ENCODE assay signal across 8 cellular contexts in the genomic region with DNA sequence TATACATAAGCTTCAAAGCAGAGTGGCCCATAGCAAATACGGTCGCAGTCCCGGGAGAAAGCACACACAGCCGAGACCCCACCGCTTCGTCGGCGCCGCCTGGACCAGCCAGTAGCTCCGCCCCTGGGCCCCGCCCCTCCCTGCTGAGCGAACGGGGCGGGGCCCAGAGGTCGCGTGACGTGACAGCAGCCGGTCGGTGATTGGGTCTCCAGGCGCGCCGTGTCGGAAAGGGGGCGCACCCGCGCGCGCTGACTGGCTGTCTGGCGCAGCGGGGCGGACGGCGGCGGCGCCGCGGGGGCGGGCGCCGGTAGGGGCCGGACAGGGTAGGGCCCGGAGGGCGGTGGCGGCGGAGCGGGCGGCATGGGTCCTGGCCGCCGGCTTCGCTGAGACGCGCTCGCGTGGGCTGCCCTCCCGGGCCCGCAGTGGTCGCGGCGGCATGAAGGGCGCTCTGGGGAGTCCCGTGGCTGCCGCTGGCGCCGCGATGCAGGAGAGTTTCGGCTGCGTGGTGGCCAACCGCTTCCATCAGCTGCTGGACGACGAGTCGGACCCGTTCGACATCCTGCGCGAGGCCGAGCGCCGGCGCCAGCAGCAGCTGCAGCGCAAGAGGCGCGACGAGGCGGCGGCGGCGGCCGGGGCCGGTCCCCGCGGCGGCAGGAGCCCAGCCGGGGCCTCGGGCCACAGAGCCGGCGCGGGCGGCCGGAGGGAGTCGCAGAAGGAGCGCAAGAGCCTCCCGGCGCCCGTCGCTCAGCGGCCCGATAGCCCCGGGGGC. TPM values are rescaled to one million over a fixed set of nuclear protein-coding genes. Genes with fewer than 3 reads are reported as not detected.
A peak's percentile ranks its signal among the peaks of the same experiment; 100 is the strongest.
DNase-seq lines count a peak whose midpoint lies in the region; ATAC-seq and TF ChIP-seq lines count a peak whose summit lies in the region.

A gene with protein sequence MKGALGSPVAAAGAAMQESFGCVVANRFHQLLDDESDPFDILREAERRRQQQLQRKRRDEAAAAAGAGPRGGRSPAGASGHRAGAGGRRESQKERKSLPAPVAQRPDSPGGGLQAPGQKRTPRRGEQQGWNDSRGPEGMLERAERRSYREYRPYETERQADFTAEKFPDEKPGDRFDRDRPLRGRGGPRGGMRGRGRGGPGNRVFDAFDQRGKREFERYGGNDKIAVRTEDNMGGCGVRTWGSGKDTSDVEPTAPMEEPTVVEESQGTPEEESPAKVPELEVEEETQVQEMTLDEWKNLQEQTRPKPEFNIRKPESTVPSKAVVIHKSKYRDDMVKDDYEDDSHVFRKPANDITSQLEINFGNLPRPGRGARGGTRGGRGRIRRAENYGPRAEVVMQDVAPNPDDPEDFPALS (plus strand): TSS at position 326 of the 769 bp plus-strand sequence. CDS start 111 bp downstream, at position 437.

- ATAC-seq in HG02588 (IDR thresholded peaks at IDR 0.05; ENCODE audit: unreplicated experiment): peak; percentile 97
- peak; percentile 95 for ATAC-seq in thoracic aorta (ENCODE audit: insufficient number of reproducible peaks, low FRiP score, low read depth)

- peak within 1 kb of the TSS; percentile 73; the same call in 1 of the 2 replicates for H3K27ac ChIP-seq in SK-N-MC
- peak within 1 kb of the TSS; percentile 91 to 95 for H3K27ac ChIP-seq in thoracic aorta

- H3K27ac Mint-ChIP-seq in activated naive CD4-positive, alpha-beta T cell treated with anti-CD3 and anti-CD28 coated beads, Interleukin-2, amount 50 U/mL, for 24 hours: peak within 1 kb of the TSS; percentile 82
- H3K27ac Mint-ChIP-seq in osteocyte (ENCODE audit: unreplicated experiment): peak within 1 kb of the TSS; percentile 85

- H3K4me3 ChIP-seq in GM06990 (replicated peaks; ENCODE audit: low read depth, low read length) (peak within 1 kb of the TSS; percentile 76), SK-N-MC (peak within 1 kb of the TSS; percentile 87), thoracic aorta (peak within 1 kb of the TSS; percentile 91)

- peaks cover 28% of the 10 kb centered on the region for H3K4me1 Mint-ChIP-seq in activated naive CD4-positive, alpha-beta T cell treated with anti-CD3 and anti-CD28 coated beads, Interleukin-2, amount 50 U/mL, for 24 hours
- H3K4me1 Mint-ChIP-seq in osteocyte (ENCODE audit: unreplicated experiment): peaks cover 28% of the 10 kb centered on the region

- DNase-seq in GM06990 (ENCODE audit: extremely low read depth, insufficient read length): peak; percentile 96
- DNase-seq in NCI-H1048 (lab: John Stamatoyannopoulos, UW): peak; percentile 88
- DNase-seq in SK-N-MC (ENCODE audit: low read depth, low spot score): no peak
- DNase-seq in glomerular visceral epithelial cell (ENCODE audit: extremely low spot score): peak; percentile 96
- DNase-seq in osteocyte (ENCODE audit: extremely low spot score, unreplicated experiment): peak; percentile 98
- DNase-seq in thoracic aorta (ENCODE audit: low spot score): peak; percentile 83

- TF ChIP-seq CTCF in GM06990 (IDR thresholded peaks at IDR 0.05; ENCODE audit: insufficient read depth, low read length, poor library complexity, severe bottlenecking) (no peak), osteocyte (IDR thresholded peaks at IDR 0.05) (no peak), thoracic aorta (IDR thresholded peaks at IDR 0.05) (no peak)

- no peaks in the 10 kb centered on the region for H3K27me3 Mint-ChIP-seq in activated naive CD4-positive, alpha-beta T cell treated with anti-CD3 and anti-CD28 coated beads, Interleukin-2, amount 50 U/mL, for 24 hours
- no peaks in the 10 kb centered on the region for H3K27me3 Mint-ChIP-seq in osteocyte (ENCODE audit: unreplicated experiment)

- peak within 1 kb of the TSS; percentile 71 for H3K9ac ChIP-seq in SK-N-MC (ENCODE audit: insufficient read length)

- H3K9me3 ChIP-seq in SK-N-MC (ENCODE audit: low read depth, low read length) (no peaks in the 10 kb centered on the region), thoracic aorta (no peaks in the 10 kb centered on the region)

- H3K4me1 ChIP-seq in thoracic aorta (ENCODE audit: control insufficient read depth in 1 of 2, low read depth in 2 of 2): peaks cover 8 to 37% of the 10 kb centered on the region in 2 donors

- no peaks in the 10 kb centered on the region for H3K27me3 ChIP-seq in GM06990 (replicated peaks; ENCODE audit: control insufficient read depth, insufficient read depth, low read length)
- H3K27me3 ChIP-seq in thoracic aorta (replicated peaks; ENCODE audit: insufficient read depth): no peaks in the 10 kb centered on the region

- peak within 1 kb of the TSS; percentile 92 for H3K4me3 Mint-ChIP-seq in activated naive CD4-positive, alpha-beta T cell treated with anti-CD3 and anti-CD28 coated beads, Interleukin-2, amount 50 U/mL, for 24 hours
- peak within 1 kb of the TSS; percentile 86 for H3K4me3 Mint-ChIP-seq in osteocyte (ENCODE audit: unreplicated experiment)

- H3K36me3 ChIP-seq in GM06990 (ENCODE audit: control insufficient read depth, insufficient read depth, low read length) (no peaks in the 10 kb centered on the region), SK-N-MC (ENCODE audit: insufficient read depth, low read length) (no peaks in the 10 kb centered on the region), thoracic aorta (no peaks in the 10 kb centered on the region)

- peaks cover 2% of the 10 kb centered on the region for H3K36me3 Mint-ChIP-seq in activated naive CD4-positive, alpha-beta T cell treated with anti-CD3 and anti-CD28 coated beads, Interleukin-2, amount 50 U/mL, for 24 hours
- H3K36me3 Mint-ChIP-seq in osteocyte (ENCODE audit: unreplicated experiment): no peaks in the 10 kb centered on the region

- H3K9me3 Mint-ChIP-seq in activated naive CD4-positive, alpha-beta T cell treated with anti-CD3 and anti-CD28 coated beads, Interleukin-2, amount 50 U/mL, for 24 hours: no peaks in the 10 kb centered on the region
- no peaks in the 10 kb centered on the region for H3K9me3 Mint-ChIP-seq in osteocyte (ENCODE audit: unreplicated experiment)

RNA-seq across cellular contexts. Expression of the gene that starts here (rescaled TPM):
- total RNA-seq in osteocyte (15.8 and 16.5 TPM in 2 replicates), thoracic aorta (10 to 100 TPM; 50.0 to 74.2 TPM)
